ENCODE assay signal across 1 cellular context in the genomic region with DNA sequence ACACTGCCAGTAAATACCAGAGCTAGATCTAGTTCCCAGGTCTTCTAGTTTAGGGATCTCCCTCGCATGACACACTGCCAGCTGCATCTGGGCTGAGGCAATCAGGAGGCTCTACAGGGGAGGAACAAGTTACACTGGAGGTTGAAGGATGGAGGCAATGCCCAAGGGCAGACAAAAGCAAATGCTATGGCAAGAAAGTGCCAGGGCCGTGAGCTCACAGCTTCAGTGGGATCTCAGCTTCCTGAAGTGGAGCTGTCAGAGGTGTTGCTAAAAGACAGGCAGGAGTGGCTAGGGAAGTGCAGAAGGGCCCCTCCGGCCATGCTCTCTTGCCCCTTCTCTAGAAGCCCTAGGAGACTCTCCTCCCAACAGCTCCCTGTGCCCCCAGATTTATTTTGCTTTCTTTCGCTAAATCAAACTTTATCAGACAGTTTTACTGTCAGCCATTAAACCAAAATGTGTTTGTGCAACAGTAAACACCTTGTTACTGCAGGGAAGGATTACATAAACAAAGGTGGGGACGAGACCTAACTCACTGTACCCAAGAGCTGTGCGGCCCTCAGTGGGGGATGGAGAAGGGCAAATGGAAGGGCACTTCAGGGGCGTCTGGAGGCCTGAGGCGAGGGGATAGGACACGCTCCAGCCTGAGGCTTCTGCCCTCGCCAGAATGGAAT.
TF ChIP-seq lines count a peak whose summit lies in the region.

No MANE protein-coding gene starts in this region.

TF ChIP-seq in HEK293, 187 proteins besides CTCF, POLR2A, EP300 and RAD21 (continued from another document and continues in another):
- TF ChIP-seq TCF7L2 (IDR thresholded peaks at IDR 0.05; ENCODE audit: borderline replicate concordance, low read depth, low read length): no peak
- TF ChIP-seq, protein P1, sequence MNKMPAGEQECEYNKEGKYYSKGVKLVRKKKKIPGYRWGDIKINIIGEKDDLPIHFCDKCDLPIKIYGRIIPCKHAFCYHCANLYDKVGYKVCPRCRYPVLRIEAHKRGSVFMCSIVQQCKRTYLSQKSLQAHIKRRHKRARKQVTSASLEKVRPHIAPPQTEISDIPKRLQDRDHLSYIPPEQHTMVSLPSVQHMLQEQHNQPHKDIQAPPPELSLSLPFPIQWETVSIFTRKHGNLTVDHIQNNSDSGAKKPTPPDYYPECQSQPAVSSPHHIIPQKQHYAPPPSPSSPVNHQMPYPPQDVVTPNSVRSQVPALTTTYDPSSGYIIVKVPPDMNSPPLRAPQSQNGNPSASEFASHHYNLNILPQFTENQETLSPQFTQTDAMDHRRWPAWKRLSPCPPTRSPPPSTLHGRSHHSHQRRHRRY (tag by site-specific recombination; IDR thresholded peaks at IDR 0.05): no peak
- no peak for TF ChIP-seq ZNF366 (tag by site-specific recombination; conservative IDR thresholded peaks at IDR 0.05)
- no peak for TF ChIP-seq ZFP3 (tag by site-specific recombination; IDR thresholded peaks at IDR 0.05; ENCODE audit: low read depth)
- TF ChIP-seq, protein P2, sequence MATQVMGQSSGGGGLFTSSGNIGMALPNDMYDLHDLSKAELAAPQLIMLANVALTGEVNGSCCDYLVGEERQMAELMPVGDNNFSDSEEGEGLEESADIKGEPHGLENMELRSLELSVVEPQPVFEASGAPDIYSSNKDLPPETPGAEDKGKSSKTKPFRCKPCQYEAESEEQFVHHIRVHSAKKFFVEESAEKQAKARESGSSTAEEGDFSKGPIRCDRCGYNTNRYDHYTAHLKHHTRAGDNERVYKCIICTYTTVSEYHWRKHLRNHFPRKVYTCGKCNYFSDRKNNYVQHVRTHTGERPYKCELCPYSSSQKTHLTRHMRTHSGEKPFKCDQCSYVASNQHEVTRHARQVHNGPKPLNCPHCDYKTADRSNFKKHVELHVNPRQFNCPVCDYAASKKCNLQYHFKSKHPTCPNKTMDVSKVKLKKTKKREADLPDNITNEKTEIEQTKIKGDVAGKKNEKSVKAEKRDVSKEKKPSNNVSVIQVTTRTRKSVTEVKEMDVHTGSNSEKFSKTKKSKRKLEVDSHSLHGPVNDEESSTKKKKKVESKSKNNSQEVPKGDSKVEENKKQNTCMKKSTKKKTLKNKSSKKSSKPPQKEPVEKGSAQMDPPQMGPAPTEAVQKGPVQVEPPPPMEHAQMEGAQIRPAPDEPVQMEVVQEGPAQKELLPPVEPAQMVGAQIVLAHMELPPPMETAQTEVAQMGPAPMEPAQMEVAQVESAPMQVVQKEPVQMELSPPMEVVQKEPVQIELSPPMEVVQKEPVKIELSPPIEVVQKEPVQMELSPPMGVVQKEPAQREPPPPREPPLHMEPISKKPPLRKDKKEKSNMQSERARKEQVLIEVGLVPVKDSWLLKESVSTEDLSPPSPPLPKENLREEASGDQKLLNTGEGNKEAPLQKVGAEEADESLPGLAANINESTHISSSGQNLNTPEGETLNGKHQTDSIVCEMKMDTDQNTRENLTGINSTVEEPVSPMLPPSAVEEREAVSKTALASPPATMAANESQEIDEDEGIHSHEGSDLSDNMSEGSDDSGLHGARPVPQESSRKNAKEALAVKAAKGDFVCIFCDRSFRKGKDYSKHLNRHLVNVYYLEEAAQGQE (tag by site-specific recombination; IDR thresholded peaks at IDR 0.05): no peak
- TF ChIP-seq ZNF501 (tag by site-specific recombination; IDR thresholded peaks at IDR 0.05): no peak
- no peak for TF ChIP-seq KLF8 (tag by site-specific recombination; IDR thresholded peaks at IDR 0.05)
- peak; percentile 93 for TF ChIP-seq KLF7 (tag by site-specific recombination; IDR thresholded peaks at IDR 0.05; ENCODE audit: borderline replicate concordance)
- no peak for TF ChIP-seq ZNF544 (tag by site-specific recombination; IDR thresholded peaks at IDR 0.05)
- no peak for TF ChIP-seq ZNF26 (tag by site-specific recombination; IDR thresholded peaks at IDR 0.05)
- TF ChIP-seq, protein P3, sequence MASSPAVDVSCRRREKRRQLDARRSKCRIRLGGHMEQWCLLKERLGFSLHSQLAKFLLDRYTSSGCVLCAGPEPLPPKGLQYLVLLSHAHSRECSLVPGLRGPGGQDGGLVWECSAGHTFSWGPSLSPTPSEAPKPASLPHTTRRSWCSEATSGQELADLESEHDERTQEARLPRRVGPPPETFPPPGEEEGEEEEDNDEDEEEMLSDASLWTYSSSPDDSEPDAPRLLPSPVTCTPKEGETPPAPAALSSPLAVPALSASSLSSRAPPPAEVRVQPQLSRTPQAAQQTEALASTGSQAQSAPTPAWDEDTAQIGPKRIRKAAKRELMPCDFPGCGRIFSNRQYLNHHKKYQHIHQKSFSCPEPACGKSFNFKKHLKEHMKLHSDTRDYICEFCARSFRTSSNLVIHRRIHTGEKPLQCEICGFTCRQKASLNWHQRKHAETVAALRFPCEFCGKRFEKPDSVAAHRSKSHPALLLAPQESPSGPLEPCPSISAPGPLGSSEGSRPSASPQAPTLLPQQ (tag by site-specific recombination; IDR thresholded peaks at IDR 0.05): no peak; the same call in 1 of the 2 replicates
- TF ChIP-seq ZNF248 (tag by site-specific recombination; IDR thresholded peaks at IDR 0.05): no peak
- TF ChIP-seq ZNF596 (tag by site-specific recombination; IDR thresholded peaks at IDR 0.05): no peak
- TF ChIP-seq MZF1 (tag by site-specific recombination; IDR thresholded peaks at IDR 0.05; ENCODE audit: borderline replicate concordance): no peak
- no peak for TF ChIP-seq ZNF514 (tag by site-specific recombination; IDR thresholded peaks at IDR 0.05)
- TF ChIP-seq ZNF558 (tag by site-specific recombination; IDR thresholded peaks at IDR 0.05): no peak
- TF ChIP-seq ZNF555 (tag by site-specific recombination; conservative IDR thresholded peaks at IDR 0.05): no peak
- TF ChIP-seq, protein P4, sequence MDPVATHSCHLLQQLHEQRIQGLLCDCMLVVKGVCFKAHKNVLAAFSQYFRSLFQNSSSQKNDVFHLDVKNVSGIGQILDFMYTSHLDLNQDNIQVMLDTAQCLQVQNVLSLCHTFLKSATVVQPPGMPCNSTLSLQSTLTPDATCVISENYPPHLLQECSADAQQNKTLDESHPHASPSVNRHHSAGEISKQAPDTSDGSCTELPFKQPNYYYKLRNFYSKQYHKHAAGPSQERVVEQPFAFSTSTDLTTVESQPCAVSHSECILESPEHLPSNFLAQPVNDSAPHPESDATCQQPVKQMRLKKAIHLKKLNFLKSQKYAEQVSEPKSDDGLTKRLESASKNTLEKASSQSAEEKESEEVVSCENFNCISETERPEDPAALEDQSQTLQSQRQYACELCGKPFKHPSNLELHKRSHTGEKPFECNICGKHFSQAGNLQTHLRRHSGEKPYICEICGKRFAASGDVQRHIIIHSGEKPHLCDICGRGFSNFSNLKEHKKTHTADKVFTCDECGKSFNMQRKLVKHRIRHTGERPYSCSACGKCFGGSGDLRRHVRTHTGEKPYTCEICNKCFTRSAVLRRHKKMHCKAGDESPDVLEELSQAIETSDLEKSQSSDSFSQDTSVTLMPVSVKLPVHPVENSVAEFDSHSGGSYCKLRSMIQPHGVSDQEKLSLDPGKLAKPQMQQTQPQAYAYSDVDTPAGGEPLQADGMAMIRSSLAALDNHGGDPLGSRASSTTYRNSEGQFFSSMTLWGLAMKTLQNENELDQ (tag by site-specific recombination; IDR thresholded peaks at IDR 0.05; ENCODE audit: low read depth): no peak
- TF ChIP-seq ZNF184 (tag by site-specific recombination; IDR thresholded peaks at IDR 0.05): no peak
- TF ChIP-seq ZNF16 (tag by site-specific recombination; IDR thresholded peaks at IDR 0.05; ENCODE audit: low read depth): no peak
- TF ChIP-seq ZNF791 (tag by site-specific recombination; IDR thresholded peaks at IDR 0.05): no peak
- no peak for TF ChIP-seq ZNF239 (tag by site-specific recombination; IDR thresholded peaks at IDR 0.05)
- no peak for TF ChIP-seq ZNF37A (tag by site-specific recombination; IDR thresholded peaks at IDR 0.05)
- no peak for TF ChIP-seq ZBTB21 (tag by site-specific recombination; IDR thresholded peaks at IDR 0.05)
- TF ChIP-seq ZNF658 (tag by site-specific recombination; IDR thresholded peaks at IDR 0.05): no peak
- no peak for TF ChIP-seq ZNF202 (tag by site-specific recombination; IDR thresholded peaks at IDR 0.05; ENCODE audit: borderline replicate concordance)
- no peak for TF ChIP-seq ZNF530 (tag by site-specific recombination; IDR thresholded peaks at IDR 0.05; ENCODE audit: low read depth)
- no peak for TF ChIP-seq ZSCAN23 (tag by site-specific recombination; IDR thresholded peaks at IDR 0.05)
- TF ChIP-seq ZNF677 (tag by site-specific recombination; IDR thresholded peaks at IDR 0.05): no peak
- no peak for TF ChIP-seq ZNF629 (tag by site-specific recombination; IDR thresholded peaks at IDR 0.05)
- TF ChIP-seq, protein P5, sequence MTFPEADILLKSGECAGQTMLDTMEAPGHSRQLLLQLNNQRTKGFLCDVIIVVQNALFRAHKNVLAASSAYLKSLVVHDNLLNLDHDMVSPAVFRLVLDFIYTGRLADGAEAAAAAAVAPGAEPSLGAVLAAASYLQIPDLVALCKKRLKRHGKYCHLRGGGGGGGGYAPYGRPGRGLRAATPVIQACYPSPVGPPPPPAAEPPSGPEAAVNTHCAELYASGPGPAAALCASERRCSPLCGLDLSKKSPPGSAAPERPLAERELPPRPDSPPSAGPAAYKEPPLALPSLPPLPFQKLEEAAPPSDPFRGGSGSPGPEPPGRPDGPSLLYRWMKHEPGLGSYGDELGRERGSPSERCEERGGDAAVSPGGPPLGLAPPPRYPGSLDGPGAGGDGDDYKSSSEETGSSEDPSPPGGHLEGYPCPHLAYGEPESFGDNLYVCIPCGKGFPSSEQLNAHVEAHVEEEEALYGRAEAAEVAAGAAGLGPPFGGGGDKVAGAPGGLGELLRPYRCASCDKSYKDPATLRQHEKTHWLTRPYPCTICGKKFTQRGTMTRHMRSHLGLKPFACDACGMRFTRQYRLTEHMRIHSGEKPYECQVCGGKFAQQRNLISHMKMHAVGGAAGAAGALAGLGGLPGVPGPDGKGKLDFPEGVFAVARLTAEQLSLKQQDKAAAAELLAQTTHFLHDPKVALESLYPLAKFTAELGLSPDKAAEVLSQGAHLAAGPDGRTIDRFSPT (tag by site-specific recombination; IDR thresholded peaks at IDR 0.05): no peak
- no peak for TF ChIP-seq ZNF155 (tag by site-specific recombination; IDR thresholded peaks at IDR 0.05)
- TF ChIP-seq, protein P6, sequence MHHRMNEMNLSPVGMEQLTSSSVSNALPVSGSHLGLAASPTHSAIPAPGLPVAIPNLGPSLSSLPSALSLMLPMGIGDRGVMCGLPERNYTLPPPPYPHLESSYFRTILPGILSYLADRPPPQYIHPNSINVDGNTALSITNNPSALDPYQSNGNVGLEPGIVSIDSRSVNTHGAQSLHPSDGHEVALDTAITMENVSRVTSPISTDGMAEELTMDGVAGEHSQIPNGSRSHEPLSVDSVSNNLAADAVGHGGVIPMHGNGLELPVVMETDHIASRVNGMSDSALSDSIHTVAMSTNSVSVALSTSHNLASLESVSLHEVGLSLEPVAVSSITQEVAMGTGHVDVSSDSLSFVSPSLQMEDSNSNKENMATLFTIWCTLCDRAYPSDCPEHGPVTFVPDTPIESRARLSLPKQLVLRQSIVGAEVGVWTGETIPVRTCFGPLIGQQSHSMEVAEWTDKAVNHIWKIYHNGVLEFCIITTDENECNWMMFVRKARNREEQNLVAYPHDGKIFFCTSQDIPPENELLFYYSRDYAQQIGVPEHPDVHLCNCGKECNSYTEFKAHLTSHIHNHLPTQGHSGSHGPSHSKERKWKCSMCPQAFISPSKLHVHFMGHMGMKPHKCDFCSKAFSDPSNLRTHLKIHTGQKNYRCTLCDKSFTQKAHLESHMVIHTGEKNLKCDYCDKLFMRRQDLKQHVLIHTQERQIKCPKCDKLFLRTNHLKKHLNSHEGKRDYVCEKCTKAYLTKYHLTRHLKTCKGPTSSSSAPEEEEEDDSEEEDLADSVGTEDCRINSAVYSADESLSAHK (tag by site-specific recombination; IDR thresholded peaks at IDR 0.05): peak; percentile 90
- TF ChIP-seq EGR2 (tag by site-specific recombination; IDR thresholded peaks at IDR 0.05; ENCODE audit: low read depth): no peak
- TF ChIP-seq ZNF335 (tag by site-specific recombination; conservative IDR thresholded peaks at IDR 0.05): peak; percentile 80
- no peak for TF ChIP-seq SP7 (tag by site-specific recombination; IDR thresholded peaks at IDR 0.05)
- no peak for TF ChIP-seq ZNF48 (tag by site-specific recombination; IDR thresholded peaks at IDR 0.05)
- TF ChIP-seq ZNF169 (tag by site-specific recombination; IDR thresholded peaks at IDR 0.05): no peak
- TF ChIP-seq ZNF24 (tag by site-specific recombination; IDR thresholded peaks at IDR 0.05): 0 out of 2 replicates have a peak, but pooled peaks have one; percentile 16
- no peak for TF ChIP-seq ZNF473 (tag by site-specific recombination; IDR thresholded peaks at IDR 0.05)
- no peak for TF ChIP-seq ZNF623 (tag by site-specific recombination; IDR thresholded peaks at IDR 0.05)
- TF ChIP-seq GLI2 (tag by site-specific recombination; IDR thresholded peaks at IDR 0.05; ENCODE audit: borderline replicate concordance, low read depth): peak; percentile 29; the same call in 1 of the 2 replicates
- TF ChIP-seq ZNF707 (tag by site-specific recombination; IDR thresholded peaks at IDR 0.05): no peak
- TF ChIP-seq YY1 (tag by site-specific recombination; IDR thresholded peaks at IDR 0.05): no peak
- TF ChIP-seq ZNF843 (tag by site-specific recombination; IDR thresholded peaks at IDR 0.05): peak; percentile 96
- TF ChIP-seq HOXD13 (CRISPR knock-in tag; IDR thresholded peaks at IDR 0.05; ENCODE audit: borderline replicate concordance): peak; percentile 44; the same call in 1 of the 2 replicates
- no peak for TF ChIP-seq ZNF785 (tag by site-specific recombination; IDR thresholded peaks at IDR 0.05)
- no peak for TF ChIP-seq PRDM1 (tag by site-specific recombination; IDR thresholded peaks at IDR 0.05)
